8 cellular contexts compared by ENCODE assay signal in the genomic region with DNA sequence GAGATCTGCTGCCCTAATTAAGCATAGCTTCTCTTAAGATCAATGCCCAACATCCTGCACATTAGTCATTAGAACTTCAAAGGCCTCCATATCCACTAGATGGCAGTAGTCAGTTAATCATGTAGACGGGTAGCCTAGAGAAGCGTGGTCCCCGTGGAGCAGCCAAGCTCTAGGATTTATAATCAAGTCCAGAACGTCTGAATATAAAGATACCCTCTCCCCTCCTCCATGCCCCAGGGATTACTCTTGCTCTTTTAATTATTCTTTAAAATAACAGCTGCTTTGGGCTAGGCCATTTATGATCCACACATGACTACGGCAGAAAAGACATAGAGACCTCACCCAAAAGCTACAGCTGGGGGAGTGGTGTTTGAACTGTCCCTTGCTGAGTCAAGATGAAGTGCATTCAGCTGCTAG.
DNase-seq lines count a peak whose midpoint lies in the region; ATAC-seq and TF ChIP-seq lines count a peak whose summit lies in the region.

No MANE protein-coding gene starts in this region.

- no peaks in the 10 kb centered on the region for H3K36me3 ChIP-seq in upper lobe of left lung

- no peak for TF ChIP-seq POLR2A in upper lobe of left lung (IDR thresholded peaks at IDR 0.05)

- peak; percentile 33 for DNase-seq in AG04449 (ENCODE audit: low read depth, low spot score)
- DNase-seq in NOMO-1 (lab: John Stamatoyannopoulos, UW; ENCODE audit: unreplicated experiment in 2 of 2), result peak; percentile 51 to 78
- DNase-seq in activated T-cell treated with anti-CD3 and anti-CD28 coated beads for 4 hours, result peak; percentile 14
- peak; percentile 87 for DNase-seq in fibroblast of mammary gland (ENCODE audit: low read depth)
- DNase-seq in upper lobe of left lung, result peak in 1 of 2 donors; percentile 44

- TF ChIP-seq EP300 in upper lobe of left lung (IDR thresholded peaks at IDR 0.05), result no peak

- POLR2A ChIA-PET in AG04449 (lab: Yijun Ruan, JAX), result interaction anchor here (0.5 kb wide), 1 partner anchor 1680 kb away, joined by 3 read pairs; no protein-coding TSS in a partner anchor

- H3K9me3 Mint-ChIP-seq in IgD-negative memory B cell (no peaks in the 10 kb centered on the region), nephron (no peaks in the 10 kb centered on the region)

- H3K27me3 ChIP-seq in upper lobe of left lung, result peaks cover 0 to 5% (median 0%) of the 10 kb centered on the region in 4 donors

- H3K27ac Mint-ChIP-seq in IgD-negative memory B cell (no peak overlapping the region), nephron (peak overlapping the region; percentile 88 to 94 (median 89))

- H3K36me3 Mint-ChIP-seq in IgD-negative memory B cell, result no peaks in the 10 kb centered on the region
- no peaks in the 10 kb centered on the region for H3K36me3 Mint-ChIP-seq in nephron (ENCODE audit: low read depth)

- H3K4me3 Mint-ChIP-seq in IgD-negative memory B cell (peak overlapping the region in 3 of 4 donors; percentile 13 to 59 (median 57)), nephron (peak overlapping the region in 1 of 3 experiments; percentile 9)

- peak; percentile 32 for ATAC-seq in GM18519 (IDR thresholded peaks at IDR 0.05; ENCODE audit: low FRiP score, unreplicated experiment)
- peak; percentile 60 to 87 for ATAC-seq in upper lobe of left lung (ENCODE audit: low FRiP score in 2 of 2)

- no peaks in the 10 kb centered on the region for H3K4me1 ChIP-seq in upper lobe of left lung

- TF ChIP-seq CTCF in AG04449 (IDR thresholded peaks at IDR 0.05; ENCODE audit: insufficient read depth, low read length, missing control alignments), result peak; percentile 70
- TF ChIP-seq CTCF in fibroblast of mammary gland (conservative IDR thresholded peaks at IDR 0.05; ENCODE audit: control insufficient read depth, insufficient read depth, low read depth, low read length), result peak; percentile 66
- TF ChIP-seq CTCF in nephron (IDR thresholded peaks at IDR 0.05; ENCODE audit: unreplicated experiment in 3 of 3), result peak; percentile 74 to 83 (median 80)
- peak; percentile 47 to 68 (median 60) for TF ChIP-seq CTCF in upper lobe of left lung (IDR thresholded peaks at IDR 0.05)

- CTCF ChIA-PET in AG04449 (lab: Yijun Ruan, JAX), result interaction anchor here (0.5 to 8.5 kb wide), 42 partner anchors 8 to 711 kb away, joined by 3 to 112 read pairs (median 5); no protein-coding TSS in a partner anchor

- H3K4me1 Mint-ChIP-seq in IgD-negative memory B cell, result peaks cover 0 to 5% (median 0%) of the 10 kb centered on the region in 3 donors
- peaks cover 71% of the 10 kb centered on the region for H3K4me1 Mint-ChIP-seq in nephron

- no peak overlapping the region for H3K4me3 ChIP-seq in AG04449 (ENCODE audit: low read depth, low read length)
- no peak overlapping the region for H3K4me3 ChIP-seq in fibroblast of mammary gland (ENCODE audit: control insufficient read depth, low read depth, low read length)
- H3K4me3 ChIP-seq in upper lobe of left lung, result no peak overlapping the region

- 18% methylated on average over 5 of the region's 5 CpGs for WGBS in upper lobe of left lung, 2 donors

- H3K27me3 Mint-ChIP-seq in IgD-negative memory B cell (peaks cover 7% of the 10 kb centered on the region), nephron (ENCODE audit: low read depth) (peaks cover 17% of the 10 kb centered on the region)

- no peaks in the 10 kb centered on the region for H3K9me3 ChIP-seq in upper lobe of left lung

- H3K27ac ChIP-seq in upper lobe of left lung, result no peak overlapping the region

Comparison
In these comparisons a context has a peak if more than half of its experiments do, and no peak if none do; other contexts are left out.
1. H3K27ac Mint-ChIP-seq: peak in nephron (3 of 3); none in IgD-negative memory B cell (0 of 3).
2. Peak in every context shown above with its lines, with median percentiles within 50 percentile points of each other: CTCF ChIP-seq.